ENCODE assay signal across 28 cellular contexts in genomic region chr10:64196638-64197315, GRCh38.
DNase-seq lines count a peak whose midpoint lies in the region; ATAC-seq, FAIRE-seq and TF ChIP-seq lines count a peak whose summit lies in the region.
"Had no signal": no experiment of that assay in that cellular context is flagged by ENCODE, and none has a peak within 500 bp of the region (broad histone marks: within the 10 kb centered on the region; RNA-seq: fewer than 3 reads in every experiment).

No MANE protein-coding gene starts in this region.

- no peak overlapping the region for H3K4ac ChIP-seq in neuronal stem cell (ENCODE audit: low read length)

- CTCF ChIA-PET in K562 (lab: Yijun Ruan, JAX; ENCODE audit: low intra/inter-chr PET ratio): no interaction called here
- CTCF ChIA-PET in activated naive CD4-positive, alpha-beta T cell treated with anti-CD3 and anti-CD28 coated beads, Interleukin-2, amount 10 ng/mL, durations not matched to agents 7 days and 5 days (lab: Charles Lee): no interaction called here

- H3K9me3 Mint-ChIP-seq in activated naive CD4-positive, alpha-beta T cell treated with anti-CD3 and anti-CD28 coated beads, Interleukin-2, amount 10 ng/mL, durations not matched to agents 7 days and 5 days: peaks cover 2% of the 10 kb centered on the region

- H4K91ac ChIP-seq in neuronal stem cell (ENCODE audit: low read depth, low read length, poor library complexity): no peak overlapping the region

- H3K4me3 Mint-ChIP-seq in activated naive CD4-positive, alpha-beta T cell treated with anti-CD3 and anti-CD28 coated beads, Interleukin-2, amount 10 ng/mL, durations not matched to agents 7 days and 5 days: no peak overlapping the region
- H3K4me3 Mint-ChIP-seq: B cell; CD8-positive, alpha-beta T cell; HFFc6 had no signal

- no peak for ATAC-seq in K562
- ATAC-seq: CD8-positive, alpha-beta T cell; PC-3 had no signal

- H2BK12ac ChIP-seq in neuronal stem cell (ENCODE audit: low read length): no peak overlapping the region

- H3K4me3 ChIP-seq in K562 (no peak overlapping the region), neuronal stem cell (ENCODE audit: low read length in 2 of 2) (no peak overlapping the region)
- H3K4me3 ChIP-seq: GM23248, HAP-1, MG63 had no signal

- no peak overlapping the region; the same call in 1 of the 2 replicates for H3K4me2 ChIP-seq in K562 (ENCODE audit: insufficient read depth, low read length)
- H3K4me2 ChIP-seq in neuronal stem cell (ENCODE audit: insufficient read depth, low read length, poor library complexity, severe bottlenecking): no peak overlapping the region
- H3K4me2 ChIP-seq: SK-N-SH had no signal

- POLR2A ChIA-PET in K562 (lab: Yijun Ruan, JAX): no interaction called here

- peak; percentile 56 for DNase-seq in NCI-H748 (lab: John Stamatoyannopoulos, UW; ENCODE audit: unreplicated experiment)
- DNase-seq in NCI-H748 treated with DMSO at 0.1 percent for 48 hours (lab: John Stamatoyannopoulos, UW): no peak
- DNase-seq in ELF-1 (ENCODE audit: low read depth, low spot score): peak; percentile 26
- DNase-seq in K562 (ENCODE audit: extremely low read depth in 1 of 4, low spot score in 3 of 4): no peak
- DNase-seq in neuronal stem cell (ENCODE audit: low spot score): no peak
- DNase-seq in globus pallidus (ENCODE audit: low spot score): no peak
- DNase-seq in COLO829 (ENCODE audit: low spot score): no peak
- DNase-seq in activated naive CD4-positive, alpha-beta T cell treated with anti-CD3 and anti-CD28 coated beads, Interleukin-2, amount 10 ng/mL, durations not matched to agents 7 days and 5 days: no peak
- DNase-seq: CD8-positive, alpha-beta T cell; DMS 273 treated with DMSO at 0.1 percent for 48 hours; DMS79 treated with DMSO at 0.1 percent for 48 hours; GM23248; HFFc6; KG1; MG63; NCI-H1105 treated with DMSO at 0.1 percent for 48 hours; NCI-H146; NCI-H1930; NCI-H2107; NCI-H526 treated with DMSO at 0.1 percent for 48 hours; NK-92 treated with Interleukin-12 subunit alpha and Interleukin-12 subunit beta, amount 100 ng/mL, for 24 hours; PC-3; SK-N-SH had no signal

- H3K27me3 ChIP-seq in K562 (ENCODE audit: control insufficient read depth in 2 of 2, insufficient read depth in 2 of 2, low read length in 2 of 2) (no peaks in the 10 kb centered on the region), neuronal stem cell (ENCODE audit: control insufficient read depth in 3 of 3, insufficient read depth in 3 of 3, low read depth in 1 of 3, low read length in 3 of 3) (no peaks in the 10 kb centered on the region)
- H3K27me3 ChIP-seq: MG63 had no signal

- no peak overlapping the region for H3K27ac Mint-ChIP-seq in activated naive CD4-positive, alpha-beta T cell treated with anti-CD3 and anti-CD28 coated beads, Interleukin-2, amount 10 ng/mL, durations not matched to agents 7 days and 5 days
- H3K27ac Mint-ChIP-seq: B cell; CD8-positive, alpha-beta T cell; HFFc6 had no signal

- H3K23ac ChIP-seq in neuronal stem cell (ENCODE audit: low read depth, low read length, poor library complexity): no peak overlapping the region

- no peaks in the 10 kb centered on the region for H3K9me1 ChIP-seq in K562 (ENCODE audit: control insufficient read depth, insufficient read depth, low read length)

- H3K9me3 ChIP-seq in K562 (replicated peaks; ENCODE audit: control insufficient read depth, insufficient read depth, low read depth, low read length): no peaks in the 10 kb centered on the region
- no peaks in the 10 kb centered on the region for H3K9me3 ChIP-seq in neuronal stem cell (replicated peaks in 1 of 2; ENCODE audit: control insufficient read depth in 2 of 2, insufficient read depth in 1 of 2, low read depth in 1 of 2, low read length in 2 of 2)
- H3K9me3 ChIP-seq: HAP-1, MG63, SK-N-SH had no signal

- no peaks in the 10 kb centered on the region for H3K27me3 Mint-ChIP-seq in activated naive CD4-positive, alpha-beta T cell treated with anti-CD3 and anti-CD28 coated beads, Interleukin-2, amount 10 ng/mL, durations not matched to agents 7 days and 5 days
- H3K27me3 Mint-ChIP-seq: B cell had no signal

- H4K8ac ChIP-seq in neuronal stem cell (ENCODE audit: low read depth, low read length): no peak overlapping the region

- FAIRE-seq in K562 (lab: Jason Lieb, UNC): no peak
- FAIRE-seq: GM12892 had no signal

- no peak for TF ChIP-seq EP300 in K562 (IDR thresholded peaks at IDR 0.05; ENCODE audit: low read length)

- no peaks in the 10 kb centered on the region for H3K36me3 ChIP-seq in K562 (ENCODE audit: control insufficient read depth, insufficient read depth, low read length)
- H3K36me3 ChIP-seq in neuronal stem cell (replicated peaks in 1 of 2; ENCODE audit: control insufficient read depth in 2 of 2, insufficient read depth in 2 of 2, low read length in 2 of 2): no peaks in the 10 kb centered on the region
- H3K36me3 ChIP-seq: HAP-1, MG63 had no signal

- TF ChIP-seq RAD21 in K562 (CRISPR knock-in tag; conservative IDR thresholded peaks at IDR 0.05 in 1 of 2, IDR thresholded peaks at IDR 0.05 in 1 of 2): no peak

- no peaks in the 10 kb centered on the region for H3K79me1 ChIP-seq in neuronal stem cell (ENCODE audit: low read depth, low read length)

- TF ChIP-seq POLR2A in K562 (conservative IDR thresholded peaks at IDR 0.05): no peak

- intact Hi-C loops in K562 (cut with micrococcal nuclease): no loop called here

- 4% methylated on average over 33 of the region's 59 CpGs for WGBS in K562 (ENCODE audit: insufficient coverage, low coverage, missing lambda C conversion rate)
- no CpG with 5 or more reads among the region's 59 CpGs for WGBS in neuronal stem cell (ENCODE audit: extremely low coverage in 2 of 2, insufficient read length in 2 of 2, insufficient replicate concordance in 1 of 2), 2 donors

- no peak overlapping the region for H2AK5ac ChIP-seq in neuronal stem cell (ENCODE audit: low read depth, low read length)

- in situ Hi-C loops in K562 (cut with MboI): no loop called here

- H3K9ac ChIP-seq in K562 (ENCODE audit: insufficient read depth in 1 of 2, low read depth in 2 of 2, low read length in 2 of 2) (no peak overlapping the region), neuronal stem cell (ENCODE audit: low read depth, low read length, poor library complexity) (peak overlapping the region; percentile 18)
- H3K9ac ChIP-seq: GM23248, SK-N-SH had no signal

- no peaks in the 10 kb centered on the region for H4K20me1 ChIP-seq in K562 (replicated peaks; ENCODE audit: control insufficient read depth, insufficient read depth, low read length)

- no peaks in the 10 kb centered on the region for H3K36me3 Mint-ChIP-seq in activated naive CD4-positive, alpha-beta T cell treated with anti-CD3 and anti-CD28 coated beads, Interleukin-2, amount 10 ng/mL, durations not matched to agents 7 days and 5 days
- H3K36me3 Mint-ChIP-seq: CD8-positive, alpha-beta T cell had no signal

- H3K79me2 ChIP-seq in K562 (ENCODE audit: control insufficient read depth, insufficient read depth, low read length): no peaks in the 10 kb centered on the region

- 0 out of 2 replicates have a peak overlapping the region, but pooled peaks have one; percentile 9 for H2AFZ ChIP-seq in K562 (ENCODE audit: low read depth, low read length)
- H2AFZ ChIP-seq in neuronal stem cell (ENCODE audit: low read length): no peak overlapping the region
- H2AFZ ChIP-seq: GM23248 had no signal

- H3K14ac ChIP-seq in neuronal stem cell (ENCODE audit: low read length): peak overlapping the region; percentile 32

- TF ChIP-seq CTCF in K562 (IDR thresholded peaks at IDR 0.05 in 2 of 3, conservative IDR thresholded peaks at IDR 0.05 in 1 of 3; ENCODE audit: insufficient read depth in 2 of 3, low read depth in 1 of 3, low read length in 3 of 3): no peak

- H3K27ac ChIP-seq in K562 (ENCODE audit: extremely low read depth, low read depth, low read length) (no peak overlapping the region), neuronal stem cell (replicated peaks; ENCODE audit: low read length) (no peak overlapping the region)
- H3K27ac ChIP-seq: 22Rv1, C4-2B, GM23248 had no signal

- no peak overlapping the region for H2BK120ac ChIP-seq in neuronal stem cell (ENCODE audit: low read depth, low read length)

- peak overlapping the region; percentile 69 for H3K18ac ChIP-seq in neuronal stem cell (ENCODE audit: low read length)

- no peak overlapping the region for H2BK5ac ChIP-seq in neuronal stem cell (ENCODE audit: low read length)

- no TSS peak for BruUV-seq in K562 (replicated peaks; lab: Mats Ljungman, UMichigan)

- H2BK15ac ChIP-seq in neuronal stem cell (ENCODE audit: low read length): no peak overlapping the region

- no peaks in the 10 kb centered on the region for H3K4me1 Mint-ChIP-seq in activated naive CD4-positive, alpha-beta T cell treated with anti-CD3 and anti-CD28 coated beads, Interleukin-2, amount 10 ng/mL, durations not matched to agents 7 days and 5 days
- H3K4me1 Mint-ChIP-seq: B cell had no signal

- peaks cover 0 to 3% of the 10 kb centered on the region in 2 experiments; a peak in 1 of 5 replicates for H3K4me1 ChIP-seq in K562 (replicated peaks in 1 of 2; ENCODE audit: control insufficient read depth in 2 of 2, insufficient read depth in 2 of 2, low read length in 2 of 2)
- no peaks in the 10 kb centered on the region for H3K4me1 ChIP-seq in neuronal stem cell (ENCODE audit: control insufficient read depth in 2 of 2, insufficient read depth in 1 of 2, low read depth in 1 of 2, low read length in 2 of 2)
- H3K4me1 ChIP-seq: HAP-1 had no signal

TF ChIP-seq in K562, 482 proteins besides CTCF, POLR2A, EP300 and RAD21 (continues in another document):
- TF ChIP-seq KLF13 (tag; IDR thresholded peaks at IDR 0.05; ENCODE audit: borderline replicate concordance, low read depth) (no peak), ZNF143 (CRISPR knock-in tag; IDR thresholded peaks at IDR 0.05) (no peak), CREB1 (IDR thresholded peaks at IDR 0.05) (no peak), CREB1 (CRISPR knock-in tag; IDR thresholded peaks at IDR 0.05) (no peak), FOXO4 (CRISPR knock-in tag; IDR thresholded peaks at IDR 0.05) (no peak), ZNF165 (CRISPR knock-in tag; IDR thresholded peaks at IDR 0.05; ENCODE audit: borderline replicate concordance) (no peak), SMARCC2 (IDR thresholded peaks at IDR 0.05; ENCODE audit: low read depth) (no peak)

Comparison
In these comparisons a context has a peak if more than half of its experiments do, and no peak if none do; other contexts are left out.
1. DNase-seq: peak in NCI-H748 (single experiment) and ELF-1 (single experiment); none in NCI-H748 treated with DMSO at 0.1 percent for 48 hours (single experiment), K562 (0 of 4), neuronal stem cell (single experiment), globus pallidus (single experiment), COLO829 (single experiment) and activated naive CD4-positive, alpha-beta T cell treated with anti-CD3 and anti-CD28 coated beads, Interleukin-2, amount 10 ng/mL, durations not matched to agents 7 days and 5 days (single experiment).